Comparison of ENCODE assay signal across 1 cellular context in the genomic region with DNA sequence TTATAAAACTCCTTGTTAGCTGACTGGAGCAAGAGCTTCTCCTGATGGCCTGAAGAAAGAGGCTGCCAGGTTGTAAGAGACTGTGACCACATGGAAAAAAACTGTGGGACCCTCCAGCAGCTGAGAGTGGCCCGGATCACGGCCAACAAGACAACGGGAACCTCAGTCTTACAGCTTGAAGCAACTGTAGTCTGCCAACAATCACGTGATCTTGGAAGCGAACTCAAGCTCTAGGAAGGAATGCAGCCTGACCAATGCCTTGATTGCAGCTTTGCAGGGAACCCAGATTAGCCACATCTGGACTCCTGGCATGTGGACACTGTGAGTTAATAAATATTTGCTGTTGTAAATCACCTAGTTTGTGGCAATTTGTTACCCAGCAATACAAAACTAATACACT.
TF ChIP-seq lines count a peak whose summit lies in the region.

No MANE protein-coding gene starts in this region.

TF ChIP-seq in GM23338, 12 proteins besides CTCF, POLR2A, EP300 and RAD21 (continued from another document):
- TF ChIP-seq, protein P1, sequence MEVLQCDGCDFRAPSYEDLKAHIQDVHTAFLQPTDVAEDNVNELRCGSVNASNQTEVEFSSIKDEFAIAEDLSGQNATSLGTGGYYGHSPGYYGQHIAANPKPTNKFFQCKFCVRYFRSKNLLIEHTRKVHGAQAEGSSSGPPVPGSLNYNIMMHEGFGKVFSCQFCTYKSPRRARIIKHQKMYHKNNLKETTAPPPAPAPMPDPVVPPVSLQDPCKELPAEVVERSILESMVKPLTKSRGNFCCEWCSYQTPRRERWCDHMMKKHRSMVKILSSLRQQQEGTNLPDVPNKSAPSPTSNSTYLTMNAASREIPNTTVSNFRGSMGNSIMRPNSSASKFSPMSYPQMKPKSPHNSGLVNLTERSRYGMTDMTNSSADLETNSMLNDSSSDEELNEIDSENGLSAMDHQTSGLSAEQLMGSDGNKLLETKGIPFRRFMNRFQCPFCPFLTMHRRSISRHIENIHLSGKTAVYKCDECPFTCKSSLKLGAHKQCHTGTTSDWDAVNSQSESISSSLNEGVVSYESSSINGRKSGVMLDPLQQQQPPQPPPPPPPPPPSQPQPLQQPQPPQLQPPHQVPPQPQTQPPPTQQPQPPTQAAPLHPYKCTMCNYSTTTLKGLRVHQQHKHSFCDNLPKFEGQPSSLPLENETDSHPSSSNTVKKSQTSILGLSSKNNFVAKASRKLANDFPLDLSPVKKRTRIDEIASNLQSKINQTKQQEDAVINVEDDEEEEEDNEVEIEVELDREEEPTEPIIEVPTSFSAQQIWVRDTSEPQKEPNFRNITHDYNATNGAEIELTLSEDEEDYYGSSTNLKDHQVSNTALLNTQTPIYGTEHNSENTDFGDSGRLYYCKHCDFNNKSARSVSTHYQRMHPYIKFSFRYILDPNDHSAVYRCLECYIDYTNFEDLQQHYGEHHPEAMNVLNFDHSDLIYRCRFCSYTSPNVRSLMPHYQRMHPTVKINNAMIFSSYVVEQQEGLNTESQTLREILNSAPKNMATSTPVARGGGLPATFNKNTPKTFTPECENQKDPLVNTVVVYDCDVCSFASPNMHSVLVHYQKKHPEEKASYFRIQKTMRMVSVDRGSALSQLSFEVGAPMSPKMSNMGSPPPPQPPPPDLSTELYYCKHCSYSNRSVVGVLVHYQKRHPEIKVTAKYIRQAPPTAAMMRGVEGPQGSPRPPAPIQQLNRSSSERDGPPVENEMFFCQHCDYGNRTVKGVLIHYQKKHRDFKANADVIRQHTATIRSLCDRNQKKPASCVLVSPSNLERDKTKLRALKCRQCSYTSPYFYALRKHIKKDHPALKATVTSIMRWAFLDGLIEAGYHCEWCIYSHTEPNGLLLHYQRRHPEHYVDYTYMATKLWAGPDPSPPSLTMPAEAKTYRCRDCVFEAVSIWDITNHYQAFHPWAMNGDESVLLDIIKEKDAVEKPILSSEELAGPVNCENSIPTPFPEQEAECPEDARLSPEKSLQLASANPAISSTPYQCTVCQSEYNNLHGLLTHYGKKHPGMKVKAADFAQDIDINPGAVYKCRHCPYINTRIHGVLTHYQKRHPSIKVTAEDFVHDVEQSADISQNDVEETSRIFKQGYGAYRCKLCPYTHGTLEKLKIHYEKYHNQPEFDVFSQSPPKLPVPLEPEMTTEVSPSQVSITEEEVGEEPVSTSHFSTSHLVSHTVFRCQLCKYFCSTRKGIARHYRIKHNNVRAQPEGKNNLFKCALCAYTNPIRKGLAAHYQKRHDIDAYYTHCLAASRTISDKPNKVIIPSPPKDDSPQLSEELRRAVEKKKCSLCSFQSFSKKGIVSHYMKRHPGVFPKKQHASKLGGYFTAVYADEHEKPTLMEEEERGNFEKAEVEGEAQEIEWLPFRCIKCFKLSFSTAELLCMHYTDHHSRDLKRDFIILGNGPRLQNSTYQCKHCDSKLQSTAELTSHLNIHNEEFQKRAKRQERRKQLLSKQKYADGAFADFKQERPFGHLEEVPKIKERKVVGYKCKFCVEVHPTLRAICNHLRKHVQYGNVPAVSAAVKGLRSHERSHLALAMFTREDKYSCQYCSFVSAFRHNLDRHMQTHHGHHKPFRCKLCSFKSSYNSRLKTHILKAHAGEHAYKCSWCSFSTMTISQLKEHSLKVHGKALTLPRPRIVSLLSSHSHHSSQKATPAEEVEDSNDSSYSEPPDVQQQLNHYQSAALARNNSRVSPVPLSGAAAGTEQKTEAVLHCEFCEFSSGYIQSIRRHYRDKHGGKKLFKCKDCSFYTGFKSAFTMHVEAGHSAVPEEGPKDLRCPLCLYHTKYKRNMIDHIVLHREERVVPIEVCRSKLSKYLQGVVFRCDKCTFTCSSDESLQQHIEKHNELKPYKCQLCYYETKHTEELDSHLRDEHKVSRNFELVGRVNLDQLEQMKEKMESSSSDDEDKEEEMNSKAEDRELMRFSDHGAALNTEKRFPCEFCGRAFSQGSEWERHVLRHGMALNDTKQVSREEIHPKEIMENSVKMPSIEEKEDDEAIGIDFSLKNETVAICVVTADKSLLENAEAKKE (CRISPR knock-in tag; IDR thresholded peaks at IDR 0.05): no peak
- TF ChIP-seq ZNF331 (CRISPR knock-in tag; IDR thresholded peaks at IDR 0.05; ENCODE audit: low read depth): no peak
- TF ChIP-seq, protein P2, sequence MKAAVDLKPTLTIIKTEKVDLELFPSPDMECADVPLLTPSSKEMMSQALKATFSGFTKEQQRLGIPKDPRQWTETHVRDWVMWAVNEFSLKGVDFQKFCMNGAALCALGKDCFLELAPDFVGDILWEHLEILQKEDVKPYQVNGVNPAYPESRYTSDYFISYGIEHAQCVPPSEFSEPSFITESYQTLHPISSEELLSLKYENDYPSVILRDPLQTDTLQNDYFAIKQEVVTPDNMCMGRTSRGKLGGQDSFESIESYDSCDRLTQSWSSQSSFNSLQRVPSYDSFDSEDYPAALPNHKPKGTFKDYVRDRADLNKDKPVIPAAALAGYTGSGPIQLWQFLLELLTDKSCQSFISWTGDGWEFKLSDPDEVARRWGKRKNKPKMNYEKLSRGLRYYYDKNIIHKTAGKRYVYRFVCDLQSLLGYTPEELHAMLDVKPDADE (IDR thresholded peaks at IDR 0.05): no peak
- no peak for TF ChIP-seq EZH2 (IDR thresholded peaks at IDR 0.05; ENCODE audit: low read depth, unreplicated experiment)
- TF ChIP-seq JUNB (IDR thresholded peaks at IDR 0.05; ENCODE audit: unreplicated experiment): no peak
